ENCODE assay signal across 7 cellular contexts in the genomic region with DNA sequence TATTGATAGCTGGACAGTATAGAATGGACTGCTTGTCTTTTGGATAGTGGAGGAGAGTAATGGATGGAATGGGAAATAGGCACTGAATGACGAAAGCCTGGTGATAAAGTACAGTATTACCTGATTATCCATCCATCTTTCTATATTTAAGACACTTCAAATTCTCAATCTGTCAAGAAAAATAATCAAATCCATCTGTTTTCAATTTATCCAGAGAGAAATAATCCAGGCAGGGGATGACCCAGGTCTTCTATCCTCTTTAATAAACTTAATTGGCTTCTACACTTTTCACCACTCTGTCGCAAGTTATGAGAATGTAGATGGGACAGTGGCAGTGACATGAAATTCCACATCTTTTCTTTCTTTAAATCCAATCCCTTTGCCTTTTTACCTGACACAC.
"Had no signal": no experiment of that assay in that cellular context is flagged by ENCODE, and none has a peak within 500 bp of the region (broad histone marks: within the 10 kb centered on the region; RNA-seq: fewer than 3 reads in every experiment).

No MANE protein-coding gene starts in this region.

- H3K27ac ChIP-seq: HL-60 had no signal

- ATAC-seq: HepG2, K562 had no signal

- DNase-seq: IMR-90, KBM-7 had no signal

- H3K27me3 Mint-ChIP-seq: IgD-negative memory B cell had no signal

- H3K36me3 Mint-ChIP-seq: IgD-negative memory B cell had no signal

- H3K4me3 ChIP-seq: K562 had no signal

- H3K4me1 Mint-ChIP-seq: IgD-negative memory B cell had no signal

- FAIRE-seq: HepG2, HTR-8/SVneo, K562 had no signal

- H3K4me3 Mint-ChIP-seq: IgD-negative memory B cell had no signal
